19 cellular contexts compared by ENCODE assay signal in the genomic region with DNA sequence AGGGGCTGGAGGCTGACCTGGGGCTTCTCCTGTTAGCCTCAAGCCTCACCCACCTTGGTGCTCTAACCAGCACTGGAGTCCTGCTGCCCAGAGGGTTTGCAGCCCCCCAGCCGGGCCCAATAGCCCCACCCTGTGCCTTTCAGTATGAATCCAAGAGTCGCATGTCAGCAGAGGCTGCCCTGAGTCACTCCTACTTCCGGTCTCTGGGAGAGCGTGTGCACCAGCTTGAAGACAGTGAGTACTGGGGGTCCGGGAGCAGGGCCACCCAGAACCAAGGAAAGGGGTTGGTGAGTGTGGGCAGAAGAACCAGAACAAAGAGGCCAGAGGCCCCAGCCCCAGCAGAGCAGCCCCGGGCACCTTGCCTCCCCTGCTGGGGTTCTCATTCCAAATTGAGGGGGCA.
"Had no signal": no experiment of that assay in that cellular context is flagged by ENCODE, and none has a peak within 500 bp of the region (broad histone marks: within the 10 kb centered on the region; RNA-seq: fewer than 3 reads in every experiment).

No MANE protein-coding gene starts in this region.

- DNase-seq: activated CD4-positive, alpha-beta T cell treated with anti-CD3 and anti-CD28 coated beads, Interleukin-2, amount 10 ng/mL, durations not matched to agents 24 days and 14 days; activated CD8-positive, alpha-beta memory T cell treated with anti-CD3 and anti-CD28 coated beads, Interleukin-2, amount 50 U/mL, for 4 hours; activated effector memory CD4-positive, alpha-beta T cell treated with anti-CD3 and anti-CD28 coated beads, Interleukin-2, amount 50 U/mL, for 16 hours; activated T-cell treated with anti-CD3 and anti-CD28 coated beads, Interleukin-2, amount 50 U/mL, for 72 hours; hippocampal formation; midbrain; nephron progenitor cell; nucleus accumbens; stimulated activated CD4-positive, alpha-beta T cell treated with anti-CD3 and anti-CD28 coated beads, Interleukin-15, amount 100 ng/mL, for 24 hours; stimulated activated CD4-positive, alpha-beta T cell treated with anti-CD3 and anti-CD28 coated beads, Interleukin-2, amount 100 ng/mL, for 48 hours had no signal

- H3K4me3 ChIP-seq: prostate gland had no signal

- H3K9me3 Mint-ChIP-seq: activated CD4-positive, alpha-beta T cell treated with anti-CD3 and anti-CD28 coated beads, Interleukin-2, amount 10 ng/mL, durations not matched to agents 24 days and 14 days; activated naive CD4-positive, alpha-beta T cell treated with anti-CD3 and anti-CD28 coated beads, Interleukin-2, amount 50 U/mL, for 24 hours; activated T-cell treated with anti-CD3 and anti-CD28 coated beads, Interleukin-2, amount 50 U/mL, for 72 hours; dendritic cell treated with granulocyte-macrophage colony-stimulating factor and Interleukin-4, amounts not matched to agents 40 ng/mL and 50 ng/mL, for 4 days; nephron progenitor cell; stimulated activated naive CD8-positive, alpha-beta T cell treated with anti-CD3 and anti-CD28 coated beads, Interleukin-15, Interleukin-2, amounts not matched to agents 100 ng/mL and 50 ng/mL, for 24 hours; T-helper 2 cell treated with Interferon-gamma antibody and Interleukin-4, amounts not matched to agents 5 μg/mL and 100 μg/mL, for 36 hours; type B pancreatic cell had no signal

- H3K27ac Mint-ChIP-seq: activated naive CD4-positive, alpha-beta T cell treated with anti-CD3 and anti-CD28 coated beads, Interleukin-2, amount 50 U/mL, for 24 hours; activated T-cell treated with anti-CD3 and anti-CD28 coated beads, Interleukin-2, amount 50 U/mL, for 72 hours; nephron progenitor cell; stimulated activated naive CD8-positive, alpha-beta T cell treated with anti-CD3 and anti-CD28 coated beads, Interleukin-15, Interleukin-2, amounts not matched to agents 100 ng/mL and 50 ng/mL, for 24 hours; T-helper 2 cell treated with Interferon-gamma antibody and Interleukin-4, amounts not matched to agents 5 μg/mL and 100 μg/mL, for 36 hours had no signal

- H3K4me3 Mint-ChIP-seq: dendritic cell treated with granulocyte-macrophage colony-stimulating factor and Interleukin-4, amounts not matched to agents 40 ng/mL and 50 ng/mL, for 4 days; type B pancreatic cell had no signal

- H3K27me3 Mint-ChIP-seq: activated naive CD4-positive, alpha-beta T cell treated with anti-CD3 and anti-CD28 coated beads, Interleukin-2, amount 50 U/mL, for 24 hours; stimulated activated naive CD8-positive, alpha-beta T cell treated with anti-CD3 and anti-CD28 coated beads, Interleukin-15, Interleukin-2, amounts not matched to agents 100 ng/mL and 50 ng/mL, for 24 hours had no signal

- H3K4me1 ChIP-seq: prostate gland had no signal

- H3K27ac ChIP-seq: ascending aorta, prostate gland, suprapubic skin had no signal

- H3K27me3 ChIP-seq: ascending aorta, right atrium auricular region had no signal

- H3K36me3 ChIP-seq: prostate gland, suprapubic skin had no signal

- H3K36me3 Mint-ChIP-seq: activated naive CD4-positive, alpha-beta T cell treated with anti-CD3 and anti-CD28 coated beads, Interleukin-2, amount 50 U/mL, for 24 hours; type B pancreatic cell had no signal

- H3K9me3 ChIP-seq: ascending aorta, prostate gland, right atrium auricular region, suprapubic skin had no signal
